1 cellular context compared by ENCODE assay signal in the genomic region with DNA sequence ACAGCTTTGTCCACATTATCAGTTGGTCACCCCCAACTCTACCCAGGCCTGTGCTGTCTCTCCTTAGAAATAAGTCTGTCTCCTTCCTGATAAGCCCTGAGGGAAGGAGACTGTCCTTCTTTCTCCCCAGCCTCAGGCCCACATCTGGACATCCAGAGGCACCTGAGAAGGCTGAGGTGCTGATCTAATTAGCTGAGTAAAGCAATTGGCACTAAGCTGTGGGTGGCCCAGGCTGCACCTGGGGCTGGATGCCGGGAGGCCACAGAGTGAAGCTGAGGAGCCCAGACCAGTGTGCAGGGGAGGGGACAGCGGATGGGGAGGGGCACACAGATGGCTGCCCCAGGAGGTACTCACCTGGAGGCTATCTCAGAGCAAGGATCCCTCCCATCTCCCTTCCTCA.
TF ChIP-seq lines count a peak whose summit lies in the region.

No MANE protein-coding gene starts in this region.

TF ChIP-seq in IMR-90, 13 proteins besides CTCF, POLR2A, EP300 and RAD21:
- TF ChIP-seq SMC3 (IDR thresholded peaks at IDR 0.05; ENCODE audit: low read depth, low read length) (no peak), CEBPB (IDR thresholded peaks at IDR 0.05; ENCODE audit: low read depth, low read length) (no peak), MAZ (IDR thresholded peaks at IDR 0.05; ENCODE audit: borderline replicate concordance, low read depth, low read length) (no peak), BHLHE40 (IDR thresholded peaks at IDR 0.05; ENCODE audit: low read depth, low read length) (no peak), CHD1 (IDR thresholded peaks at IDR 0.05; ENCODE audit: low read depth, low read length) (no peak), RFX5 (IDR thresholded peaks at IDR 0.05; ENCODE audit: low read depth, low read length) (no peak), MAFK (IDR thresholded peaks at IDR 0.05; ENCODE audit: low read depth, low read length) (no peak), NFE2L2 (IDR thresholded peaks at IDR 0.05; ENCODE audit: low read depth, low read length) (no peak), RCOR1 (IDR thresholded peaks at IDR 0.05; ENCODE audit: insufficient replicate concordance, low read length) (no peak), FOS (IDR thresholded peaks at IDR 0.05; ENCODE audit: low read depth, low read length) (no peak), MXI1 (IDR thresholded peaks at IDR 0.05; ENCODE audit: borderline replicate concordance, low read depth, low read length) (no peak)
- TF ChIP-seq, protein P1, sequence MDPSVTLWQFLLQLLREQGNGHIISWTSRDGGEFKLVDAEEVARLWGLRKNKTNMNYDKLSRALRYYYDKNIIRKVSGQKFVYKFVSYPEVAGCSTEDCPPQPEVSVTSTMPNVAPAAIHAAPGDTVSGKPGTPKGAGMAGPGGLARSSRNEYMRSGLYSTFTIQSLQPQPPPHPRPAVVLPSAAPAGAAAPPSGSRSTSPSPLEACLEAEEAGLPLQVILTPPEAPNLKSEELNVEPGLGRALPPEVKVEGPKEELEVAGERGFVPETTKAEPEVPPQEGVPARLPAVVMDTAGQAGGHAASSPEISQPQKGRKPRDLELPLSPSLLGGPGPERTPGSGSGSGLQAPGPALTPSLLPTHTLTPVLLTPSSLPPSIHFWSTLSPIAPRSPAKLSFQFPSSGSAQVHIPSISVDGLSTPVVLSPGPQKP (IDR thresholded peaks at IDR 0.05; ENCODE audit: borderline replicate concordance, low read depth, low read length): no peak
- TF ChIP-seq, protein P2, sequence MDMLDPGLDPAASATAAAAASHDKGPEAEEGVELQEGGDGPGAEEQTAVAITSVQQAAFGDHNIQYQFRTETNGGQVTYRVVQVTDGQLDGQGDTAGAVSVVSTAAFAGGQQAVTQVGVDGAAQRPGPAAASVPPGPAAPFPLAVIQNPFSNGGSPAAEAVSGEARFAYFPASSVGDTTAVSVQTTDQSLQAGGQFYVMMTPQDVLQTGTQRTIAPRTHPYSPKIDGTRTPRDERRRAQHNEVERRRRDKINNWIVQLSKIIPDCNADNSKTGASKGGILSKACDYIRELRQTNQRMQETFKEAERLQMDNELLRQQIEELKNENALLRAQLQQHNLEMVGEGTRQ (IDR thresholded peaks at IDR 0.05; ENCODE audit: low read depth, low read length): no peak
